Comparison of ENCODE assay signal across 11 cellular contexts in genomic region chr9:127847155-127847463, GRCh38. TPM values are rescaled to one million over a fixed set of nuclear protein-coding genes. Genes with fewer than 3 reads are reported as not detected.
A peak's percentile ranks its signal among the peaks of the same experiment; 100 is the strongest.
DNase-seq lines count a peak whose midpoint lies in the region; TF ChIP-seq lines count a peak whose summit lies in the region.
"Had no signal": no experiment of that assay in that cellular context is flagged by ENCODE, and none has a peak within 500 bp of the region (broad histone marks: within the 10 kb centered on the region; RNA-seq: fewer than 3 reads in every experiment).

No MANE protein-coding gene starts in this region.

- H3K27me3 ChIP-seq in breast epithelium (no peaks in the 10 kb centered on the region), cardiac muscle cell (no peaks in the 10 kb centered on the region), vagina (no peaks in the 10 kb centered on the region)
- H3K27me3 ChIP-seq: brain microvascular endothelial cell, foreskin keratinocyte had no signal

- no peaks in the 10 kb centered on the region for H3K4me1 Mint-ChIP-seq in MCF 10A (ENCODE audit: insufficient read depth, unreplicated experiment)
- peaks cover 24% of the 10 kb centered on the region for H3K4me1 Mint-ChIP-seq in nephron

- no peak overlapping the region for H3K4me3 Mint-ChIP-seq in MCF 10A (ENCODE audit: unreplicated experiment)
- H3K4me3 Mint-ChIP-seq in nephron: no peak overlapping the region

- TF ChIP-seq CTCF in breast epithelium (IDR thresholded peaks at IDR 0.05) (no peak), MCF 10A (IDR thresholded peaks at IDR 0.05; ENCODE audit: unreplicated experiment) (no peak), cardiac muscle cell (IDR thresholded peaks at IDR 0.05; ENCODE audit: low read depth, low read length) (no peak), nephron (IDR thresholded peaks at IDR 0.05; ENCODE audit: unreplicated experiment in 3 of 3) (no peak), vagina (IDR thresholded peaks at IDR 0.05) (no peak)

- H3K4me3 ChIP-seq in breast epithelium: peak overlapping the region in 2 of 3 donors; percentile 6 to 35
- no peak overlapping the region for H3K4me3 ChIP-seq in cardiac muscle cell
- peak overlapping the region; percentile 13 for H3K4me3 ChIP-seq in vagina

- peaks cover 4% of the 10 kb centered on the region for H3K36me3 Mint-ChIP-seq in MCF 10A (ENCODE audit: insufficient read depth, unreplicated experiment)
- H3K36me3 Mint-ChIP-seq in nephron (ENCODE audit: low read depth): peaks cover 8% of the 10 kb centered on the region

- peaks cover 7 to 14% of the 10 kb centered on the region in 2 donors for H3K9me3 ChIP-seq in breast epithelium
- no peaks in the 10 kb centered on the region for H3K9me3 ChIP-seq in cardiac muscle cell (ENCODE audit: low read depth)
- no peaks in the 10 kb centered on the region for H3K9me3 ChIP-seq in vagina

- H3K27me3 Mint-ChIP-seq in MCF 10A (ENCODE audit: insufficient read depth, unreplicated experiment) (no peaks in the 10 kb centered on the region), nephron (ENCODE audit: low read depth) (peaks cover 4% of the 10 kb centered on the region)

- DNase-seq in breast epithelium (ENCODE audit: low spot score in 2 of 2): no peak
- DNase-seq in MCF 10A (ENCODE audit: unreplicated experiment): no peak
- peak in 1 of 2 donors; percentile 57 for DNase-seq in cardiac muscle cell (ENCODE audit: low read depth in 1 of 2, low spot score in 1 of 2)
- DNase-seq in vagina (ENCODE audit: extremely low spot score in 2 of 2): no peak
- no peak for DNase-seq in posterior cingulate gyrus
- DNase-seq in ureter (ENCODE audit: low spot score): no peak
- DNase-seq in activated CD8-positive, alpha-beta memory T cell treated with anti-CD3 and anti-CD28 coated beads, Interleukin-2, amount 50 U/mL, for 48 hours: no peak
- DNase-seq: brain microvascular endothelial cell, foreskin keratinocyte, NCI-H1048 had no signal

- CTCF ChIA-PET in MCF 10A (lab: Yijun Ruan, JAX): interaction anchor here (0.6 kb wide), 1 partner anchor 37 kb away, joined by 4 read pairs; no protein-coding TSS in a partner anchor

- H3K27ac ChIP-seq in breast epithelium (peak overlapping the region; percentile 73 to 88), cardiac muscle cell (peak overlapping the region; percentile 35), vagina (peak overlapping the region; percentile 74)
- H3K27ac ChIP-seq: brain microvascular endothelial cell, foreskin keratinocyte had no signal

- H3K27ac Mint-ChIP-seq in MCF 10A (ENCODE audit: low read depth, unreplicated experiment): no peak overlapping the region
- H3K27ac Mint-ChIP-seq in nephron: peak overlapping the region; percentile 61 to 79 (median 72)

- H3K9me3 Mint-ChIP-seq in MCF 10A (ENCODE audit: unreplicated experiment) (peaks cover 9% of the 10 kb centered on the region), nephron (peaks cover 8% of the 10 kb centered on the region)

- H3K36me3 ChIP-seq in breast epithelium (no peaks in the 10 kb centered on the region), cardiac muscle cell (no peaks in the 10 kb centered on the region), vagina (no peaks in the 10 kb centered on the region)

- TF ChIP-seq POLR2A in breast epithelium (IDR thresholded peaks at IDR 0.05): no peak
- no peak for TF ChIP-seq POLR2A in vagina (IDR thresholded peaks at IDR 0.05)

- peaks cover 11 to 17% of the 10 kb centered on the region in 2 donors for H3K4me1 ChIP-seq in breast epithelium
- H3K4me1 ChIP-seq in cardiac muscle cell (ENCODE audit: low read depth): peaks cover 12% of the 10 kb centered on the region
- peaks cover 31% of the 10 kb centered on the region for H3K4me1 ChIP-seq in vagina
- H3K4me1 ChIP-seq: foreskin keratinocyte had no signal

- BruUV-seq in MCF 10A (replicated peaks; lab: Mats Ljungman, UMichigan): no TSS peak

- intact Hi-C loops in breast epithelium (cut with DNase I; ENCODE audit: low total_unique reads) (no loop called here), MCF 10A (cut with micrococcal nuclease) (no loop called here), vagina (cut with DNase I) (no loop called here), posterior cingulate gyrus (cut with DNase I) (no loop called here)

- POLR2A ChIA-PET in MCF 10A (lab: Yijun Ruan, JAX): no interaction called here

RNA-seq across cellular contexts. Expression of gene ENG, which starts 7.3 kb away (rescaled TPM):
- total RNA-seq in breast epithelium (10 to 100 TPM; 21.5 to 50.8 (median 30.9) TPM), MCF 10A (2022) (19.2 and 22.1 TPM in 2 replicates), cardiac muscle cell (6.9 and 15.8 TPM in 2 replicates), vagina (130 TPM), ureter (83.6 TPM)
- 12.6 and 35.4 TPM in 2 replicates for polyA plus RNA-seq in cardiac muscle cell

RNA-seq across cellular contexts. Expression of gene AK1, which starts 30.4 kb away (rescaled TPM):
- total RNA-seq in breast epithelium: 10 to 100 TPM; 23.5 to 30.2 (median 23.6) TPM
- total RNA-seq in MCF 10A (2022): 75.9 and 94.3 TPM in 2 replicates
- total RNA-seq in cardiac muscle cell: 174 and 175 TPM in 2 replicates
- 346 and 413 TPM in 2 replicates for polyA plus RNA-seq in cardiac muscle cell
- 33.4 TPM for total RNA-seq in vagina
- 48.6 TPM for total RNA-seq in ureter

RNA-seq across cellular contexts. Expression of gene FPGS, which starts 44.4 kb away (rescaled TPM):
- total RNA-seq in breast epithelium: 100 to 1,000 TPM in 1 of 3 donors, 10 to 100 TPM in 2; 56.3 to 108 (median 78.6) TPM
- total RNA-seq in MCF 10A (2022): 130 and 131 TPM in 2 replicates
- 112 and 123 TPM in 2 replicates for total RNA-seq in cardiac muscle cell
- polyA plus RNA-seq in cardiac muscle cell: 78.3 and 111 TPM in 2 replicates
- total RNA-seq in vagina: 99.7 TPM
- total RNA-seq in ureter: 115 TPM

RNA-seq across cellular contexts. Expression of gene ST6GALNAC6, which starts 52.3 kb away (rescaled TPM):
- total RNA-seq in breast epithelium (100 to 1,000 TPM in 2 of 3 donors, 10 to 100 TPM in 1; 61.5 to 175 (median 103) TPM), MCF 10A (2022) (16.5 and 17.6 TPM in 2 replicates), cardiac muscle cell (49.4 and 73.4 TPM in 2 replicates), vagina (108 TPM), ureter (48.9 TPM)
- 53.0 and 85.2 TPM in 2 replicates for polyA plus RNA-seq in cardiac muscle cell
